In the genomic region with DNA sequence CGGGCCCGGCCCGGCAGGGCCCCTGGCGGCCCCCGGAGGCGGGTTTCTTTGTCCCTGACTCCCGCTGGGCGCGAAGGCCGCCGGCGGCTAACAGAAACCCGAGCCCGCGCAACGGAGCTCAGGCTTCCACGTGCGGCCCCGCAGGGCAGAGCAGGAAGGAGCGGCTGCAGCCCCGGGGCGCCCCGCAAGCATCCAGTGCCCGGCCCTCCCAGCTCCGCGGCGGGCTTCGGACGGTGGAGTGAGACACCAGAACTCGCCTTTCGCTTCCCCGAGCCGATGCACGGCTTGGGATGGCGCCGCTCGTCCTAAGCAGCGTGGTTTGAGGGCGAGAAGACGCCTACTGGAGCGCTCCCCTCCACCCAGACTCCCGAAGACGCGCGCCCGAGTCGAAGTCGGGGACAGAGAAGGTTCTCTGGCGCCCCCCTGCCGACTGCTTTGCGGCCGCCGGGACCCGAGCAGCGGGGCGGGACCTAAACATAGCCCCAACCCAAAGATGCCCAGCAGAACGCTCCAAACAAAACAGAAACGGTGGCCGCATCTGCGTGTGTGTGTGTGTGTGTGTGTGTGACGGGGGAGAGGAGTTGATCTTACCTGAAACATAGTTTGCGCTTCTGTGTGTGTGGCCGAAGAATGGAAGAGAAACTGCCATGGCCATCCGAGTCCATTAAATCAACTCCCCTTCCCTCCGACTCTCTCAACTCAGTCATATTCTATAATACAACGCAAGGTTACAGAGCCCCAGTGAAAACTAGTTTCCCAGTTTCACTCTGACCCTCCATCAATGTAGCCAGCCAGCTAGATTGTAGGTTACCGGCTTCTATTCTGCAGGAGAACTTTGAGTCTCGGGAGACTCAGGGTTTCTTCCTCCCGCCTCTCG, we compare ENCODE assay signal across 8 cellular contexts. TPM values are rescaled to one million over a fixed set of nuclear protein-coding genes. Genes with fewer than 3 reads are reported as not detected.
DNase-seq lines count a peak whose midpoint lies in the region; ATAC-seq and TF ChIP-seq lines count a peak whose summit lies in the region.

No MANE protein-coding gene starts in this region.

- H3K27ac Mint-ChIP-seq in naive B cell = peak overlapping the region; percentile 24 to 92 (median 63)

- intact Hi-C loops in esophagus muscularis mucosa (cut with DNase I) = no loop called here
- intact Hi-C loops in thyroid gland (cut with DNase I) = no loop called here

- H3K27ac ChIP-seq in esophagus muscularis mucosa (replicated peaks in 1 of 4) = peak overlapping the region; percentile 48 to 63 (median 58)
- H3K27ac ChIP-seq in thyroid gland = no peak overlapping the region

- peaks cover 43 to 68% (median 60%) of the 10 kb centered on the region in 4 donors for H3K4me1 ChIP-seq in esophagus muscularis mucosa
- H3K4me1 ChIP-seq in thyroid gland = peaks cover 26 to 37% of the 10 kb centered on the region in 2 donors

- H3K4me3 ChIP-seq in esophagus muscularis mucosa (peak overlapping the region; percentile 60 to 77 (median 66)), thyroid gland (replicated peaks in 1 of 3) (peak overlapping the region; percentile 3 to 54 (median 50))

- H3K27me3 ChIP-seq in esophagus muscularis mucosa = peaks cover 0 to 85% (median 31%) of the 10 kb centered on the region in 4 donors
- H3K27me3 ChIP-seq in thyroid gland = no peaks in the 10 kb centered on the region

- H3K9me3 ChIP-seq in esophagus muscularis mucosa (no peaks in the 10 kb centered on the region), thyroid gland (no peaks in the 10 kb centered on the region)

- H3K9me3 Mint-ChIP-seq in naive B cell = peaks cover 0 to 2% (median 0%) of the 10 kb centered on the region in 7 donors

- TF ChIP-seq EP300 in esophagus muscularis mucosa (IDR thresholded peaks at IDR 0.05) = no peak

- H3K4me3 Mint-ChIP-seq in naive B cell = peak overlapping the region; percentile 88 to 96 (median 93)

- DNase-seq in 8988T (peak; percentile 74), NCI-H526 treated with DMSO at 0.1 percent for 48 hours (lab: John Stamatoyannopoulos, UW) (peak; percentile 94), activated T-cell treated with anti-CD3 and anti-CD28 coated beads for 48 hours (ENCODE audit: low read depth) (peak; percentile 44), esophagus muscularis mucosa (ENCODE audit: extremely low spot score) (no peak), naive B cell (peak; percentile 61), thyroid gland (peak; percentile 49 to 54)

- WGBS in esophagus muscularis mucosa = under 1% methylated on average over 53 of the region's 70 CpGs
- WGBS in thyroid gland, 2 donors = 1% methylated on average over 36 of the region's 70 CpGs

- peaks cover 33 to 51% (median 46%) of the 10 kb centered on the region in 3 donors for H3K4me1 Mint-ChIP-seq in naive B cell

- ATAC-seq in GM18498 (IDR thresholded peaks at IDR 0.05; ENCODE audit: unreplicated experiment) (peak; percentile 31), HG02981 (IDR thresholded peaks at IDR 0.05; ENCODE audit: unreplicated experiment) (peak; percentile 4), naive B cell (ENCODE audit: low read depth in 2 of 2) (peak; percentile 37 to 40)

- H3K36me3 Mint-ChIP-seq in naive B cell = no peaks in the 10 kb centered on the region

- TF ChIP-seq POLR2A in esophagus muscularis mucosa (IDR thresholded peaks at IDR 0.05; ENCODE audit: low read depth) (no peak), thyroid gland (IDR thresholded peaks at IDR 0.05) (no peak)

- no peak for TF ChIP-seq CTCF in esophagus muscularis mucosa (IDR thresholded peaks at IDR 0.05)
- TF ChIP-seq CTCF in thyroid gland (IDR thresholded peaks at IDR 0.05) = peak in 1 of 6 experiments; percentile 4

- peaks cover 32 to 45% (median 39%) of the 10 kb centered on the region in 3 donors for H3K27me3 Mint-ChIP-seq in naive B cell

- H3K36me3 ChIP-seq in esophagus muscularis mucosa (no peaks in the 10 kb centered on the region), thyroid gland (no peaks in the 10 kb centered on the region)

RNA-seq across cellular contexts. Expression of a gene that starts 0.6 kb away (rescaled TPM):
- total RNA-seq in esophagus muscularis mucosa (1 to 10 TPM in 3 of 4 donors, under 1 TPM in 1; 0.50 to 1.9 (median 1.5) TPM), thyroid gland (under 1 TPM; 0.11 to 0.46 (median 0.14) TPM)
- polyA plus RNA-seq in naive B cell (ENCODE audit: low read depth in 6 of 6) = under 1 TPM; 0.11 to 0.64 (median 0.33) TPM

Comparison
In these comparisons a context has a peak if more than half of its experiments do, and no peak if none do; other contexts are left out.
1. H3K27ac ChIP-seq: peak in esophagus muscularis mucosa (4 of 4); none in thyroid gland (0 of 3).
2. Peak in every context shown above with its lines, with median percentiles within 50 percentile points of each other: ATAC-seq.